ENCODE assay signal across 15 cellular contexts in the genomic region with DNA sequence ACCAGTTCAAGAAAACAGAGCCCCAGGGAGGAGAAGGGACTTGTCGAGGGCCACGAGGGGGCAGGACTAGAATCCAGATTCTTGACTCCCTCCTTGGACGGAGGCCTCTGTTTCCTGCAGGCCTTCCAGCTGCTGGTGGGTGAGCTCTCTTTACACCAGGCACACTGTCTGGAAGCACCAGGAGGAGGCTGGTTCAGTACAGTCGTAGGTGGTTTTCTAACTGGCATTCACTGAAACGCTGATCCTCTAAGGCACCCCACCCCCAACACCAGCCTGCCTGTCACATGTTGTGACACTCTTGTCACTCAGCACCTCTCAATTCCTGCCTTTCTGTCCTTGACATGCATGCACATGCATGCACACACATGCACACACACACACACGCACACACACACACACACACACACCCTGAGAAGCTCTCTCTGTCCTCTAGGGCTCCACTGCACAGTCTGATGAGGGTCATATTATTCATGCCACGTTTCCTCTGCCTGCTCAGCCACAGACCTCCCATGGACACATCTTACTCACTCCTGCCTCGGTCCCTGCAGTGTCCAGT. TPM values are rescaled to one million over a fixed set of nuclear protein-coding genes. Genes with fewer than 3 reads are reported as not detected.
DNase-seq lines count a peak whose midpoint lies in the region; ATAC-seq and TF ChIP-seq lines count a peak whose summit lies in the region.
"Had no signal": no experiment of that assay in that cellular context is flagged by ENCODE, and none has a peak within 500 bp of the region (broad histone marks: within the 10 kb centered on the region; RNA-seq: fewer than 3 reads in every experiment).

No MANE protein-coding gene starts in this region.

- H3K14ac ChIP-seq in IMR-90 (replicated peaks; ENCODE audit: low read depth, low read length) = no peak overlapping the region; the same call in 1 of the 2 replicates

- dilution Hi-C loops in IMR-90 (cut with HindIII; ENCODE audit: low sequenced_read_pairs, unreplicated experiment) = no loop called here

- H3K4ac ChIP-seq in IMR-90 (ENCODE audit: low read depth, low read length) = no peak overlapping the region

- H3K18ac ChIP-seq in IMR-90 (ENCODE audit: low read depth, low read length) = no peak overlapping the region

- intact Hi-C loops in IMR-90 (cut with micrococcal nuclease) = no loop called here
- intact Hi-C loops in spleen (cut with DNase I; ENCODE audit: low total_unique reads) = no loop called here

- 33% methylated on average over 3 of the region's 8 CpGs; no CpG with 5 or more reads in 1 of the 2 experiments for WGBS in IMR-90 (ENCODE audit: extremely low coverage in 2 of 2, insufficient read length in 1 of 2), 2 experiments
- WGBS in spleen, 5 donors = 65 to 77% (median 68%) methylated on average over 8 of the region's 8 CpGs

- H4K91ac ChIP-seq in IMR-90 (ENCODE audit: insufficient read depth, low read depth, low read length) = no peak overlapping the region

- H3K9ac ChIP-seq in IMR-90 (ENCODE audit: low read depth, low read length) = no peak overlapping the region

- no peak overlapping the region for H4K5ac ChIP-seq in IMR-90 (ENCODE audit: low read depth, low read length)

- ATAC-seq in IMR-90 (ENCODE audit: low read depth) (peak; percentile 35; the same call in 1 of the 2 replicates), HG03354 (IDR thresholded peaks at IDR 0.05; ENCODE audit: poor library complexity, severe bottlenecking, unreplicated experiment) (no peak)

- H3K9me1 ChIP-seq in IMR-90 (ENCODE audit: insufficient read depth, low read length) = peaks cover 7% of the 10 kb centered on the region; the same call in 1 of the 2 replicates

- no peak overlapping the region for H2BK20ac ChIP-seq in IMR-90 (ENCODE audit: low read depth, low read length)

- no peak for TF ChIP-seq POLR2A in IMR-90 (IDR thresholded peaks at IDR 0.05; ENCODE audit: low read depth, low read length)
- no peak for TF ChIP-seq POLR2A in spleen (IDR thresholded peaks at IDR 0.05)

- no peak overlapping the region for H4K8ac ChIP-seq in IMR-90 (ENCODE audit: low read depth in 2 of 2, low read length in 2 of 2)

- no peak overlapping the region for H2AK9ac ChIP-seq in IMR-90 (replicated peaks; ENCODE audit: low read depth, low read length, poor library complexity)

- no peak overlapping the region for H2BK120ac ChIP-seq in IMR-90 (ENCODE audit: low read depth, low read length)

- no peak overlapping the region for H2AFZ ChIP-seq in IMR-90 (replicated peaks; ENCODE audit: low read length, poor library complexity)

- no peaks in the 10 kb centered on the region for H3K9me3 ChIP-seq in IMR-90 (ENCODE audit: control insufficient read depth, insufficient read depth, low read length)
- H3K9me3 ChIP-seq in spleen = no peaks in the 10 kb centered on the region
- H3K9me3 ChIP-seq: esophagus squamous epithelium, tibial artery had no signal

- H3K23ac ChIP-seq in IMR-90 (ENCODE audit: low read depth, low read length) = no peak overlapping the region

- BruUV-seq in IMR-90 (replicated peaks; lab: Mats Ljungman, UMichigan) = no TSS peak

- DNase-seq in IMR-90 (peak; percentile 57), astrocyte of the hippocampus (ENCODE audit: low read depth, low spot score) (peak; percentile 64), iris pigment epithelial cell (ENCODE audit: low read depth) (peak; percentile 43), spleen (peak; percentile 43), germinal center (ENCODE audit: low spot score) (no peak), COLO829 (ENCODE audit: low spot score) (no peak)
- DNase-seq: activated CD4-positive, alpha-beta T cell treated with anti-CD3 and anti-CD28 coated beads, Interleukin-2, amount 50 U/mL, for 4 hours; esophagus squamous epithelium; immature natural killer cell; NCI-H446 treated with DMSO at 0.1 percent for 48 hours; stimulated activated CD4-positive, alpha-beta T cell treated with anti-CD3 and anti-CD28 coated beads, Interleukin-12 subunit alpha, Interleukin-12 subunit beta, amount 100 ng/mL, for 4 hours; tibial artery had no signal

- H3K4me1 ChIP-seq in IMR-90 (ENCODE audit: control insufficient read depth, insufficient read depth, low read length) (peaks cover 5% of the 10 kb centered on the region), spleen (peaks cover 0 to 6% (median 0%) of the 10 kb centered on the region in 6 donors)

- in situ Hi-C loops in IMR-90 (cut with MboI; ENCODE audit: low sequenced_read_pairs) = no loop called here

- H3K4me3 ChIP-seq in IMR-90 (ENCODE audit: insufficient read depth, low read depth, low read length) (no peak overlapping the region), spleen (no peak overlapping the region)
- H3K4me3 ChIP-seq: esophagus squamous epithelium, tibial artery had no signal

- CTCF ChIA-PET in IMR-90 (lab: Yijun Ruan, JAX) = no interaction called here

- H3K27me3 ChIP-seq in IMR-90 (ENCODE audit: control insufficient read depth, insufficient read depth, low read length) = peaks cover 36% of the 10 kb centered on the region
- no peaks in the 10 kb centered on the region for H3K27me3 ChIP-seq in spleen (replicated peaks in 1 of 7)
- H3K27me3 ChIP-seq: esophagus squamous epithelium, tibial artery had no signal

- no peak overlapping the region for H2BK15ac ChIP-seq in IMR-90 (ENCODE audit: low read depth, low read length)

- H2AK5ac ChIP-seq in IMR-90 (ENCODE audit: low read depth, low read length) = no peak overlapping the region

- TF ChIP-seq CTCF in IMR-90 (conservative IDR thresholded peaks at IDR 0.05; ENCODE audit: low read depth, low read length) (no peak), spleen (IDR thresholded peaks at IDR 0.05 in 8 of 11, conservative IDR thresholded peaks at IDR 0.05 in 3 of 11) (no peak)

- no peak overlapping the region for H3K27ac ChIP-seq in IMR-90 (ENCODE audit: insufficient read depth, low read length)
- H3K27ac ChIP-seq in spleen = no peak overlapping the region
- H3K27ac ChIP-seq: esophagus squamous epithelium, RWPE1, tibial artery had no signal

- no peaks in the 10 kb centered on the region for H4K20me1 ChIP-seq in IMR-90 (ENCODE audit: insufficient read depth, low read length)

- no peak for TF ChIP-seq RAD21 in IMR-90 (IDR thresholded peaks at IDR 0.05; ENCODE audit: low read length)

- H3K4me2 ChIP-seq in IMR-90 (ENCODE audit: low read depth, low read length) = no peak overlapping the region

- H2BK5ac ChIP-seq in IMR-90 (ENCODE audit: low read depth, low read length, poor library complexity, severe bottlenecking) = no peak overlapping the region

- no peak overlapping the region for H3K56ac ChIP-seq in IMR-90 (ENCODE audit: extremely low read depth, insufficient read depth, low read length)

- H3K36me3 ChIP-seq in IMR-90 (ENCODE audit: control insufficient read depth, insufficient read depth, low read length) (no peaks in the 10 kb centered on the region), spleen (no peaks in the 10 kb centered on the region)
- H3K36me3 ChIP-seq: esophagus squamous epithelium, tibial artery had no signal

- no peaks in the 10 kb centered on the region for H3K79me1 ChIP-seq in IMR-90 (ENCODE audit: low read depth in 1 of 2, low read length in 2 of 2)

- POLR2A ChIA-PET in IMR-90 (lab: Charles Lee; ENCODE audit: unreplicated experiment) = interaction anchor here (0.6 kb wide), 1 partner anchor 326 kb away, joined by 3 read pairs; no protein-coding TSS in a partner anchor

TF ChIP-seq in IMR-90, 13 proteins besides CTCF, POLR2A, EP300 and RAD21:
- no peak for TF ChIP-seq RCOR1 (IDR thresholded peaks at IDR 0.05; ENCODE audit: insufficient replicate concordance, low read length)
- TF ChIP-seq MXI1 (IDR thresholded peaks at IDR 0.05; ENCODE audit: borderline replicate concordance, low read depth, low read length) = no peak
- TF ChIP-seq BHLHE40 (IDR thresholded peaks at IDR 0.05; ENCODE audit: low read depth, low read length) = 0 out of 2 replicates have a peak, but pooled peaks have one; percentile 23

RNA-seq across cellular contexts. Expression of a gene that starts 0.8 kb away (rescaled TPM):
- not detected in 2 replicates for total RNA-seq in IMR-90 (2012; rRNA removed)
- not detected in 2 replicates for polyA plus RNA-seq in IMR-90 (2012; rRNA removed)
- polyA plus RNA-seq in IMR-90 (2012; cell fraction: cytosol; rRNA removed) = not detected in 2 replicates
- not detected in 2 replicates for polyA plus RNA-seq in IMR-90 (2012; cell fraction: nucleus; rRNA removed; ENCODE audit: low replicate concordance)
- total RNA-seq in spleen = not detected
- polyA plus RNA-seq in spleen = not detected
- total RNA-seq: activated T-helper 2 cell treated with anti-CD3 and anti-CD28 coated beads, Interferon-gamma antibody, Interleukin-2, Interleukin-4, amounts not matched to agents 10 μg/mL and 5 μg/mL and 100 μg/mL, durations not matched to agents 14 hours and 24 hours and 36 hours; esophagus squamous epithelium had no signal
- polyA plus RNA-seq: immature natural killer cell had no signal

RNA-seq across cellular contexts. Expression of a gene that starts 29.2 kb away (rescaled TPM):
- total RNA-seq in IMR-90 (2012; rRNA removed) (not detected in 2 replicates), spleen (not detected)
- polyA plus RNA-seq in IMR-90 (2012; rRNA removed) (not detected in 2 replicates), spleen (not detected)
- polyA plus RNA-seq in IMR-90 (2012; cell fraction: cytosol; rRNA removed) = not detected in 2 replicates
- not detected in 2 replicates for polyA plus RNA-seq in IMR-90 (2012; cell fraction: nucleus; rRNA removed; ENCODE audit: low replicate concordance)
- total RNA-seq: activated T-helper 2 cell treated with anti-CD3 and anti-CD28 coated beads, Interferon-gamma antibody, Interleukin-2, Interleukin-4, amounts not matched to agents 10 μg/mL and 5 μg/mL and 100 μg/mL, durations not matched to agents 14 hours and 24 hours and 36 hours; esophagus squamous epithelium had no signal
- polyA plus RNA-seq: immature natural killer cell had no signal

RNA-seq across cellular contexts. Expression of a gene that starts 56.0 kb away (rescaled TPM):
- total RNA-seq in IMR-90 (2012; rRNA removed) (9.5 and 10.3 TPM in 2 replicates), spleen (10 to 100 TPM in 6 of 7 donors, 1 to 10 TPM in 1; 8.3 to 21.6 (median 11.3) TPM)
- polyA plus RNA-seq in IMR-90 (2012; rRNA removed) (34.0 and 38.7 TPM in 2 replicates), spleen (10 to 100 TPM in 2 of 3 donors, 1 to 10 TPM in 1; 7.6 to 15.4 (median 13.3) TPM)
- 25.1 and 28.9 TPM in 2 replicates for polyA plus RNA-seq in IMR-90 (2012; cell fraction: cytosol; rRNA removed)
- polyA plus RNA-seq in IMR-90 (2012; cell fraction: nucleus; rRNA removed; ENCODE audit: low replicate concordance) = 14.4 and 29.6 TPM in 2 replicates

Comparison
In these comparisons a context has a peak if more than half of its experiments do, and no peak if none do; other contexts are left out.
1. DNase-seq: peak in IMR-90 (single experiment), astrocyte of the hippocampus (single experiment), iris pigment epithelial cell (single experiment) and spleen (single experiment); none in germinal center (single experiment) and COLO829 (single experiment).